7 cellular contexts compared by ENCODE assay signal in the genomic region with DNA sequence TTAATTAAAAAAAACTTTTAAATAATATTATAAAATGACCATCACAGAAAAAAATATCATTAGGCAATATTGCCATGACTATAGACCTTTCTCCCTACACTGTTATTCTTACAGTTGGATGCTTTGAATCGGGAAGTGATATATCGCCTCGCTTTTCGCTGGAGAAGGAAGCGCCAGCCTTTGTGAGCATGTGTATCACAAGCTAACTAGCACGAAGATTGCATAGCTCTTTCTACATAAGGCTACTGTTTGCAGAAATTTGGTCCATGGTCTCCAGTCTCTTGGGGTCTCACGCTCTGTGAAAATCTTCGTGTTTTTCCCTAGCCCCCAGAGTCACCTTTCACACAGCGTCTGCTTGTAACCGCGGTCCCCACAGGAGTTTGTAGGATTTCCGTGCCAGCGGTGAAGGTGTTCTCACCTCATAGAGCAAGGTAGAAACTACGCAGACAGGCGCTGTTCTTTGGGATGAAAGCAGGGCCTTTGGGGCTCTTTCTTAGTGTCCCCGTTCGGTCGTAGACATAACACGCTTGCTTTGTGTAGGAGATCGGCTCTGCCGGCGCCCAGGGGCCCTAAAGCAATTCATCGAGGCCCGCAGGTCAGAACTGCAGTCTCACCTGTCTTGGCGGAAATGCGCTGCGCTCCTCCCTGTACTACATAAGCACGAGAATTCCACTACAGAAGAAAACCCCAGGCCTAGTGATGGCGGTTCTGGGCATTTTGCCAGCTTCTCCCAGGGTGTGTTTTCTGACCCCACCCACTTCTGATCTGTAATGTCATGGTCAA.
DNase-seq lines count a peak whose midpoint lies in the region; ATAC-seq and TF ChIP-seq lines count a peak whose summit lies in the region.
"Not testable (repeated sequence)": the region's sequence is repeated elsewhere in the genome, so short reads cannot be mapped to it uniquely, and the experiment has no call there.

No MANE protein-coding gene starts in this region.

- H3K4me1 Mint-ChIP-seq in activated CD8-positive, alpha-beta T cell treated with anti-CD3 and anti-CD28 coated beads for 36 hours (ENCODE audit: low read depth); central memory CD8-positive, alpha-beta T cell; immature natural killer cell: not testable (repeated sequence)

- POLR2A ChIA-PET in activated CD8-positive, alpha-beta T cell treated with anti-CD3 and anti-CD28 coated beads for 36 hours (lab: Charles Lee), result not testable (repeated sequence)

- not testable (repeated sequence) for H3K9me3 Mint-ChIP-seq in activated CD8-positive, alpha-beta T cell treated with anti-CD3 and anti-CD28 coated beads for 36 hours; central memory CD8-positive, alpha-beta T cell; immature natural killer cell

- CTCF ChIA-PET in activated CD8-positive, alpha-beta T cell treated with anti-CD3 and anti-CD28 coated beads for 36 hours (lab: Charles Lee), result not testable (repeated sequence)

- H3K4me3 Mint-ChIP-seq in activated CD8-positive, alpha-beta T cell treated with anti-CD3 and anti-CD28 coated beads for 36 hours; central memory CD8-positive, alpha-beta T cell; immature natural killer cell: not testable (repeated sequence)

- peak; percentile 46 for DNase-seq in DMS53 (lab: John Stamatoyannopoulos, UW)
- peak; percentile 1 for DNase-seq in T follicular helper cell (ENCODE audit: low read depth)
- DNase-seq in activated CD8-positive, alpha-beta T cell treated with anti-CD3 and anti-CD28 coated beads for 36 hours, result peak; percentile 9
- peak; percentile 7 for DNase-seq in activated gamma-delta T cell treated with Interleukin-2 at 50 U/mL for 16 hours
- not testable (repeated sequence) for DNase-seq in central memory CD8-positive, alpha-beta T cell (ENCODE audit: low spot score in 2 of 2)
- peak in 2 of 3 donors; percentile 3 to 4 for DNase-seq in immature natural killer cell
- DNase-seq in posterior vena cava (ENCODE audit: low spot score), result peak; percentile 8

- H3K36me3 Mint-ChIP-seq in activated CD8-positive, alpha-beta T cell treated with anti-CD3 and anti-CD28 coated beads for 36 hours (ENCODE audit: low read depth); central memory CD8-positive, alpha-beta T cell (ENCODE audit: insufficient read depth); immature natural killer cell: not testable (repeated sequence)

- not testable (repeated sequence) for TF ChIP-seq CTCF in activated CD8-positive, alpha-beta T cell treated with anti-CD3 and anti-CD28 coated beads for 36 hours (IDR thresholded peaks at IDR 0.05)

- H3K27me3 Mint-ChIP-seq in activated CD8-positive, alpha-beta T cell treated with anti-CD3 and anti-CD28 coated beads for 36 hours; central memory CD8-positive, alpha-beta T cell; immature natural killer cell (ENCODE audit: low read depth in 3 of 3): not testable (repeated sequence)

- not testable (repeated sequence) for H3K27ac Mint-ChIP-seq in activated CD8-positive, alpha-beta T cell treated with anti-CD3 and anti-CD28 coated beads for 36 hours; central memory CD8-positive, alpha-beta T cell (ENCODE audit: low read depth)
- H3K27ac Mint-ChIP-seq in immature natural killer cell, result peak overlapping the region in 1 of 6 donors; percentile 45

- intact Hi-C loops in activated CD8-positive, alpha-beta T cell treated with anti-CD3 and anti-CD28 coated beads for 36 hours (cut with micrococcal nuclease); posterior vena cava (cut with DNase I): not testable (repeated sequence)

- ATAC-seq in activated CD8-positive, alpha-beta T cell treated with anti-CD3 and anti-CD28 coated beads for 36 hours, result not testable (repeated sequence)
- peak; percentile 58 for ATAC-seq in central memory CD8-positive, alpha-beta T cell (replicated peaks; ENCODE audit: extremely low read depth, poor library complexity, severe bottlenecking)
